20 cellular contexts compared by ENCODE assay signal in the genomic region with DNA sequence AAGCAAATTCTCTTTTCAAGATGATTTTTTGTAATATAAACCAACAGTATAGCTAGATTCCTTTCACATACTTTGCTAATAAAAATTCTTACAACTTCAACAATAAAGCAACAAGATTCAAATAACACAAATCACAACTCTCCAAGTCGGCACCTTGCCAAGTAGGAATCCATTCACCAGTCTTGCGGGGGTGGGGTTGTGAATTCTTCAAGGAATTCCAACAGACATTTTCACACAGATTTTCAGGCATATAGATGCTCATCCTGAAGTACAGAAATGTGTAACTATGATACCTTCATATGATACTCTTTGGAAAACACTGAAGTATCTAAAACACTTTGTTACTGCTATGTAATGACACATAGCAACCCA.
DNase-seq lines count a peak whose midpoint lies in the region; ATAC-seq and TF ChIP-seq lines count a peak whose summit lies in the region.
"Had no signal": no experiment of that assay in that cellular context is flagged by ENCODE, and none has a peak within 500 bp of the region (broad histone marks: within the 10 kb centered on the region; RNA-seq: fewer than 3 reads in every experiment).

No MANE protein-coding gene starts in this region.

- no peak overlapping the region for H3K27ac ChIP-seq in MM.1S (ENCODE audit: low read length)
- H3K27ac ChIP-seq: hepatocyte had no signal

- no peaks in the 10 kb centered on the region for H3K27me3 ChIP-seq in MM.1S (replicated peaks; ENCODE audit: insufficient read depth, low read length)
- H3K27me3 ChIP-seq: hepatocyte had no signal

- peaks cover 9% of the 10 kb centered on the region for H3F3A ChIP-seq in MM.1S (ENCODE audit: insufficient read depth, low read length)

- H3K4me3 Mint-ChIP-seq in activated naive CD4-positive, alpha-beta T cell treated with anti-CD3 and anti-CD28 coated beads, Interleukin-2, amount 10 ng/mL, durations not matched to agents 7 days and 5 days = peak overlapping the region; percentile 67
- H3K4me3 Mint-ChIP-seq in memory B cell = no peak overlapping the region
- peak overlapping the region; percentile 40 to 75 for H3K4me3 Mint-ChIP-seq in stimulated activated naive CD8-positive, alpha-beta T cell treated with anti-CD3 and anti-CD28 coated beads, Interleukin-15, amount 100 ng/mL, for 72 hours
- H3K4me3 Mint-ChIP-seq: dendritic cell treated with granulocyte-macrophage colony-stimulating factor and Interleukin-4, amounts not matched to agents 40 ng/mL and 50 ng/mL, for 4 days; HFFc6; nephron progenitor cell had no signal

- H3K4me1 ChIP-seq in MM.1S (ENCODE audit: low read length) = peaks cover 35% of the 10 kb centered on the region
- H3K4me1 ChIP-seq: Caco-2 had no signal

- H3K4me3 ChIP-seq in MM.1S (ENCODE audit: low read length) = peak overlapping the region; percentile 2; the same call in 1 of the 2 replicates
- H3K4me3 ChIP-seq: hepatocyte, lung had no signal

- no peak for ATAC-seq in memory B cell (ENCODE audit: low read depth)
- ATAC-seq in stimulated activated naive CD8-positive, alpha-beta T cell treated with anti-CD3 and anti-CD28 coated beads, Interleukin-15, amount 100 ng/mL, for 72 hours = no peak
- ATAC-seq: HepG2 had no signal

- H3K36me3 Mint-ChIP-seq in activated naive CD4-positive, alpha-beta T cell treated with anti-CD3 and anti-CD28 coated beads, Interleukin-2, amount 10 ng/mL, durations not matched to agents 7 days and 5 days = peaks cover 26% of the 10 kb centered on the region
- H3K36me3 Mint-ChIP-seq in memory B cell = no peaks in the 10 kb centered on the region

- no peaks in the 10 kb centered on the region for H3K36me3 ChIP-seq in MM.1S (replicated peaks; ENCODE audit: insufficient read depth, low read length)

- no peak for TF ChIP-seq CTCF in MM.1S (IDR thresholded peaks at IDR 0.05; ENCODE audit: low read length)

- H2AFZ ChIP-seq in MM.1S (ENCODE audit: low read length) = no peak overlapping the region
- H2AFZ ChIP-seq: hepatocyte had no signal

- H3K9me3 ChIP-seq in MM.1S (replicated peaks; ENCODE audit: insufficient read depth, low read length) = no peaks in the 10 kb centered on the region
- H3K9me3 ChIP-seq: Caco-2 had no signal

- no peaks in the 10 kb centered on the region for H3K9me3 Mint-ChIP-seq in activated naive CD4-positive, alpha-beta T cell treated with anti-CD3 and anti-CD28 coated beads, Interleukin-2, amount 10 ng/mL, durations not matched to agents 7 days and 5 days
- H3K9me3 Mint-ChIP-seq in memory B cell = no peaks in the 10 kb centered on the region
- H3K9me3 Mint-ChIP-seq in stimulated activated naive CD8-positive, alpha-beta T cell treated with anti-CD3 and anti-CD28 coated beads, Interleukin-15, amount 100 ng/mL, for 72 hours = no peaks in the 10 kb centered on the region
- H3K9me3 Mint-ChIP-seq: dendritic cell treated with granulocyte-macrophage colony-stimulating factor and Interleukin-4, amounts not matched to agents 40 ng/mL and 50 ng/mL, for 4 days; HFFc6; nephron progenitor cell had no signal

- H3K9ac ChIP-seq in MM.1S (ENCODE audit: low read length) = no peak overlapping the region

- no peaks in the 10 kb centered on the region for H3K27me3 Mint-ChIP-seq in activated naive CD4-positive, alpha-beta T cell treated with anti-CD3 and anti-CD28 coated beads, Interleukin-2, amount 10 ng/mL, durations not matched to agents 7 days and 5 days
- H3K27me3 Mint-ChIP-seq in memory B cell = no peaks in the 10 kb centered on the region
- no peaks in the 10 kb centered on the region for H3K27me3 Mint-ChIP-seq in stimulated activated naive CD8-positive, alpha-beta T cell treated with anti-CD3 and anti-CD28 coated beads, Interleukin-15, amount 100 ng/mL, for 72 hours
- H3K27me3 Mint-ChIP-seq: dendritic cell treated with granulocyte-macrophage colony-stimulating factor and Interleukin-4, amounts not matched to agents 40 ng/mL and 50 ng/mL, for 4 days had no signal

- CTCF ChIA-PET in activated naive CD4-positive, alpha-beta T cell treated with anti-CD3 and anti-CD28 coated beads, Interleukin-2, amount 10 ng/mL, durations not matched to agents 7 days and 5 days (lab: Charles Lee) = interaction anchor here (1.2 to 3.6 kb wide), 3 partner anchors 35 to 60 kb away, joined by 3 to 23 read pairs (median 6); no protein-coding TSS in a partner anchor

- H3K9me2 ChIP-seq in MM.1S (replicated peaks; ENCODE audit: insufficient read depth, low read length) = no peaks in the 10 kb centered on the region

- H3K4me2 ChIP-seq in MM.1S (ENCODE audit: low read depth, low read length) = peak overlapping the region; percentile 77; the same call in 1 of the 2 replicates
- H3K4me2 ChIP-seq: hepatocyte had no signal

- no peak for DNase-seq in activated naive CD4-positive, alpha-beta T cell treated with anti-CD3 and anti-CD28 coated beads, Interleukin-2, amount 10 ng/mL, durations not matched to agents 7 days and 5 days
- DNase-seq in activated naive CD4-positive, alpha-beta T cell treated with anti-CD3 and anti-CD28 coated beads, Interleukin-2, amount 50 U/mL, for 16 hours = no peak
- DNase-seq in MM.1S (no peak), memory B cell (ENCODE audit: low spot score in 2 of 2) (no peak), NCI-H69 (lab: John Stamatoyannopoulos, UW) (no peak), NCI-H526 (lab: John Stamatoyannopoulos, UW) (no peak)
- DNase-seq in stimulated activated naive CD8-positive, alpha-beta T cell treated with anti-CD3 and anti-CD28 coated beads, Interleukin-15, amount 100 ng/mL, for 72 hours = no peak
- DNase-seq: activated CD4-positive, CD25-positive, alpha-beta regulatory T cell treated with anti-CD3 and anti-CD28 coated beads, Interleukin-2, amount 50 U/mL, for 72 hours; Caco-2; foreskin fibroblast; HFFc6; SHP77 treated with DMSO at 0.1 percent for 48 hours; stimulated activated CD4-positive, alpha-beta T cell treated with anti-CD3 and anti-CD28 coated beads, Interleukin-4, amount 100 ng/mL, for 1 hour; substantia nigra; T1000 had no signal

- H3K79me2 ChIP-seq in MM.1S (ENCODE audit: low read length) = no peaks in the 10 kb centered on the region
- H3K79me2 ChIP-seq: hepatocyte had no signal

- H4K20me1 ChIP-seq in MM.1S (ENCODE audit: insufficient read depth, low read length) = no peaks in the 10 kb centered on the region

- H3K27ac Mint-ChIP-seq in activated naive CD4-positive, alpha-beta T cell treated with anti-CD3 and anti-CD28 coated beads, Interleukin-2, amount 10 ng/mL, durations not matched to agents 7 days and 5 days = peak overlapping the region; percentile 95
- H3K27ac Mint-ChIP-seq in memory B cell = peak overlapping the region; percentile 70
- no peak overlapping the region for H3K27ac Mint-ChIP-seq in stimulated activated naive CD8-positive, alpha-beta T cell treated with anti-CD3 and anti-CD28 coated beads, Interleukin-15, amount 100 ng/mL, for 72 hours
- H3K27ac Mint-ChIP-seq: dendritic cell treated with granulocyte-macrophage colony-stimulating factor and Interleukin-4, amounts not matched to agents 40 ng/mL and 50 ng/mL, for 4 days; HFFc6 had no signal

- H3K4me1 Mint-ChIP-seq in activated naive CD4-positive, alpha-beta T cell treated with anti-CD3 and anti-CD28 coated beads, Interleukin-2, amount 10 ng/mL, durations not matched to agents 7 days and 5 days = peaks cover 79% of the 10 kb centered on the region
- peaks cover 29% of the 10 kb centered on the region for H3K4me1 Mint-ChIP-seq in memory B cell
- H3K4me1 Mint-ChIP-seq in stimulated activated naive CD8-positive, alpha-beta T cell treated with anti-CD3 and anti-CD28 coated beads, Interleukin-15, amount 100 ng/mL, for 72 hours = peaks cover 91% of the 10 kb centered on the region

Comparison
In these comparisons a context has a peak if more than half of its experiments do, and no peak if none do; other contexts are left out.
1. H3K27ac Mint-ChIP-seq: peak in activated naive CD4-positive, alpha-beta T cell treated with anti-CD3 and anti-CD28 coated beads, Interleukin-2, amount 10 ng/mL, durations not matched to agents 7 days and 5 days (single experiment) and memory B cell (single experiment); none in stimulated activated naive CD8-positive, alpha-beta T cell treated with anti-CD3 and anti-CD28 coated beads, Interleukin-15, amount 100 ng/mL, for 72 hours (0 of 2).